22 cellular contexts compared by ENCODE assay signal in the genomic region with DNA sequence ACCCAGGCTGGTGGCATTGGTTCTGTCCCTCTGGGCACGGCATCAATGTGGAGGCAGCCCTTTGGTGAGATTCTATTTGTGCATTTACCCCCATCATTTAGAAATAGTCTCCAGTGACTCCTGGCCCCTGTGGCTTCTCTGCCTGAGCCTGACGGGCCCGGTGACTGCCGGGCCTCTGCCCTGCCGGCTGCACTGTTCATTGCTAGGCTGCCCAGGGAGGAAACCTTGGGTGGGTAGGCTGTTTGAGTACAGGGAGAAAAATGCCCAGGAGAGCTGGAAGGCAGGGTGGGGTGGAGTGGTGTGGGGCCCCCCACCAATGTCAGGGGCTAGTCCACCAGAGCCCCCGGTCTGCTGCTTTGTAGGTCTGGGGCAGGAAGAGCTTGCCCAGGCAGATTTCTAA. TPM values are rescaled to one million over a fixed set of nuclear protein-coding genes. Genes with fewer than 3 reads are reported as not detected.
"Had no signal": no experiment of that assay in that cellular context is flagged by ENCODE, and none has a peak within 500 bp of the region (broad histone marks: within the 10 kb centered on the region; RNA-seq: fewer than 3 reads in every experiment).

No MANE protein-coding gene starts in this region.

- H3K27me3 ChIP-seq: MG63, SJCRH30 had no signal

- H3K36me3 ChIP-seq: MG63, SJCRH30 had no signal

- ATAC-seq: HepG2, SK-N-SH treated with all-trans-retinoic acid at 6 μM for 48 hours had no signal

- H3K9me3 ChIP-seq: MG63, SJCRH30 had no signal

- H3K27ac ChIP-seq: HL-60 had no signal

- H3K4me3 ChIP-seq: MG63, SJCRH30 had no signal

- DNase-seq: IMR-90, Karpas-422, KG1, MG63, NCI-H1092, NCI-H1105 treated with DMSO at 0.1 percent for 48 hours, NCI-H1417 treated with DMSO at 0.1 percent for 48 hours, NCI-H146, NCI-H1694 treated with DMSO at 0.1 percent for 48 hours, NCI-H1930, NCI-H2081, NCI-H2107, NCI-H2227 treated with DMSO at 0.1 percent for 48 hours, NCI-H526 treated with DMSO at 0.1 percent for 48 hours, NCI-H748 treated with DMSO at 0.1 percent for 48 hours, RPMI8226, SHP77 treated with DMSO at 0.1 percent for 48 hours had no signal

RNA-seq across cellular contexts. Expression of a gene that starts 23.4 kb away (rescaled TPM):
- total RNA-seq: HepG2, IMR-90, NCI-H460 had no signal
- polyA plus RNA-seq: HepG2 had no signal
